In the genomic region with DNA sequence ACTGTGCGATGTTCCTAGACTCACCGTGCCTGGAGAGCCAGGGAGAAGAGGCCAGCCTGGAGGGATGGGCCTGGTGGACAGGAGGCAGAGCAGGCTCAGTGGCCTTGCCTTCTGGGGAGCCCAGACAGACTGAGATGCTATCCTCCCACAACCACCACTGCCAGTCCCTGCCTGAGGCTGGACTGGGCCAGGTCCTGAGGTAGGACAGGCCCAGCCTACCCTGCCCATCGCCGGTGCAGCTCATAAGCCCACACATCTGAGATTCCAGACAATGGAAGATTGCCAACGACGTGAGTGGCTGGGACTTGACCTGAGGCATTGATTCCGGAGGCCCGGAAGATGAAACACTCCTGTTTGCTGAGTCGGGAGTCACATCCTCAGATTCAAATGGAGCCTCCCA, we compare ENCODE assay signal across 21 cellular contexts. TPM values are rescaled to one million over a fixed set of nuclear protein-coding genes. Genes with fewer than 3 reads are reported as not detected.
DNase-seq lines count a peak whose midpoint lies in the region; ATAC-seq and TF ChIP-seq lines count a peak whose summit lies in the region.
"Had no signal": no experiment of that assay in that cellular context is flagged by ENCODE, and none has a peak within 500 bp of the region (broad histone marks: within the 10 kb centered on the region; RNA-seq: fewer than 3 reads in every experiment).

No MANE protein-coding gene starts in this region.

- no peaks in the 10 kb centered on the region for H3K9me1 ChIP-seq in IMR-90 (ENCODE audit: insufficient read depth, low read length)

- H3K9me3 ChIP-seq in IMR-90 (ENCODE audit: control insufficient read depth, insufficient read depth, low read length) = no peaks in the 10 kb centered on the region
- no peaks in the 10 kb centered on the region for H3K9me3 ChIP-seq in neuronal stem cell (replicated peaks in 1 of 2; ENCODE audit: control insufficient read depth in 2 of 2, insufficient read depth in 1 of 2, low read depth in 1 of 2, low read length in 2 of 2)
- no peaks in the 10 kb centered on the region for H3K9me3 ChIP-seq in colonic mucosa
- H3K9me3 ChIP-seq: BE2C had no signal

- intact Hi-C loops in natural killer cell (cut with micrococcal nuclease) (no loop called here), IMR-90 (cut with micrococcal nuclease) (loop anchor here (10.0 kb wide), 1 partner anchor 536 kb away; no protein-coding TSS in a partner anchor), colonic mucosa (cut with DNase I) (no loop called here)

- no peak overlapping the region for H2AFZ ChIP-seq in IMR-90 (replicated peaks; ENCODE audit: low read length, poor library complexity)
- no peak overlapping the region for H2AFZ ChIP-seq in neuronal stem cell (ENCODE audit: low read length)
- H2AFZ ChIP-seq: GM23338 had no signal

- H4K5ac ChIP-seq in IMR-90 (ENCODE audit: low read depth, low read length) = no peak overlapping the region

- CTCF ChIA-PET in IMR-90 (lab: Yijun Ruan, JAX) = no interaction called here

- no peak overlapping the region for H2BK5ac ChIP-seq in IMR-90 (ENCODE audit: low read depth, low read length, poor library complexity, severe bottlenecking)
- no peak overlapping the region for H2BK5ac ChIP-seq in neuronal stem cell (ENCODE audit: low read length)

- H3K36me3 Mint-ChIP-seq in natural killer cell treated with Interleukin-12 subunit alpha and Interleukin-12 subunit beta and Interleukin-15 and Interleukin-18, amount 100 ng/mL, for 72 hours = no peaks in the 10 kb centered on the region
- H3K36me3 Mint-ChIP-seq in natural killer cell = no peaks in the 10 kb centered on the region
- H3K36me3 Mint-ChIP-seq: CD4-positive, CD25-positive, alpha-beta regulatory T cell; CD8-positive, alpha-beta memory T cell had no signal

- H3K4ac ChIP-seq in IMR-90 (ENCODE audit: low read depth, low read length) (no peak overlapping the region), neuronal stem cell (ENCODE audit: low read length) (no peak overlapping the region)

- no peak overlapping the region for H2BK15ac ChIP-seq in IMR-90 (ENCODE audit: low read depth, low read length)
- H2BK15ac ChIP-seq in neuronal stem cell (ENCODE audit: low read length) = no peak overlapping the region

- no peaks in the 10 kb centered on the region for H4K20me1 ChIP-seq in IMR-90 (ENCODE audit: insufficient read depth, low read length)

- no peak for TF ChIP-seq POLR2A in IMR-90 (IDR thresholded peaks at IDR 0.05; ENCODE audit: low read depth, low read length)

- H3K27me3 Mint-ChIP-seq in natural killer cell treated with Interleukin-12 subunit alpha and Interleukin-12 subunit beta and Interleukin-15 and Interleukin-18, amount 100 ng/mL, for 72 hours = peaks cover 6 to 7% of the 10 kb centered on the region in 2 donors
- H3K27me3 Mint-ChIP-seq in natural killer cell (ENCODE audit: low read depth in 2 of 2) = peaks cover 8% of the 10 kb centered on the region in 2 donors

- H2AK5ac ChIP-seq in IMR-90 (ENCODE audit: low read depth, low read length) (no peak overlapping the region), neuronal stem cell (ENCODE audit: low read depth, low read length) (no peak overlapping the region)

- H3K9ac ChIP-seq in IMR-90 (ENCODE audit: low read depth, low read length) (no peak overlapping the region), neuronal stem cell (ENCODE audit: low read depth, low read length, poor library complexity) (peak overlapping the region; percentile 61), colonic mucosa (ENCODE audit: low read depth in 2 of 2, low read length in 2 of 2) (no peak overlapping the region)

- H3K4me1 ChIP-seq in IMR-90 (ENCODE audit: control insufficient read depth, insufficient read depth, low read length) (no peaks in the 10 kb centered on the region), neuronal stem cell (ENCODE audit: control insufficient read depth in 2 of 2, insufficient read depth in 1 of 2, low read depth in 1 of 2, low read length in 2 of 2) (peaks cover 0 to 1% of the 10 kb centered on the region in 2 donors), colonic mucosa (no peaks in the 10 kb centered on the region)
- H3K4me1 ChIP-seq: BE2C had no signal

- no TSS peak for BruUV-seq in IMR-90 (replicated peaks; lab: Mats Ljungman, UMichigan)

- H3K4me3 ChIP-seq in IMR-90 (ENCODE audit: insufficient read depth, low read depth, low read length) (no peak overlapping the region), neuronal stem cell (ENCODE audit: low read length in 2 of 2) (no peak overlapping the region), colonic mucosa (no peak overlapping the region)
- H3K4me3 ChIP-seq: GM23338 had no signal

- H2BK120ac ChIP-seq in IMR-90 (ENCODE audit: low read depth, low read length) (no peak overlapping the region), neuronal stem cell (ENCODE audit: low read depth, low read length) (no peak overlapping the region)

- H3K4me1 Mint-ChIP-seq in natural killer cell treated with Interleukin-12 subunit alpha and Interleukin-12 subunit beta and Interleukin-15 and Interleukin-18, amount 100 ng/mL, for 72 hours (ENCODE audit: low read depth in 2 of 2) = no peaks in the 10 kb centered on the region
- H3K4me1 Mint-ChIP-seq in natural killer cell = peaks cover 0 to 4% of the 10 kb centered on the region in 2 donors
- H3K4me1 Mint-ChIP-seq: CD4-positive, CD25-positive, alpha-beta regulatory T cell had no signal

- H3K14ac ChIP-seq in IMR-90 (replicated peaks; ENCODE audit: low read depth, low read length) (no peak overlapping the region), neuronal stem cell (ENCODE audit: low read length) (peak overlapping the region; percentile 25)

- H2BK12ac ChIP-seq in neuronal stem cell (ENCODE audit: low read length) = no peak overlapping the region

- H3K79me1 ChIP-seq in IMR-90 (ENCODE audit: low read depth in 1 of 2, low read length in 2 of 2) (no peaks in the 10 kb centered on the region), neuronal stem cell (ENCODE audit: low read depth, low read length) (no peaks in the 10 kb centered on the region)

- in situ Hi-C loops in IMR-90 (cut with MboI; ENCODE audit: low sequenced_read_pairs) = no loop called here

- no peak for TF ChIP-seq RAD21 in IMR-90 (IDR thresholded peaks at IDR 0.05; ENCODE audit: low read length)

- H4K8ac ChIP-seq in IMR-90 (ENCODE audit: low read depth in 2 of 2, low read length in 2 of 2) = no peak overlapping the region
- no peak overlapping the region for H4K8ac ChIP-seq in neuronal stem cell (ENCODE audit: low read depth, low read length)

- ATAC-seq in natural killer cell treated with Interleukin-12 subunit alpha and Interleukin-12 subunit beta and Interleukin-15 and Interleukin-18, amount 100 ng/mL, for 72 hours = no peak
- ATAC-seq in natural killer cell (no peak), IMR-90 (ENCODE audit: low read depth) (no peak), HG03442 (IDR thresholded peaks at IDR 0.05; ENCODE audit: unreplicated experiment) (no peak)
- ATAC-seq: GM23338, HCT116 had no signal

- H3K18ac ChIP-seq in IMR-90 (ENCODE audit: low read depth, low read length) = no peak overlapping the region
- no peak overlapping the region for H3K18ac ChIP-seq in neuronal stem cell (ENCODE audit: low read length)

- no peak overlapping the region for H3K56ac ChIP-seq in IMR-90 (ENCODE audit: extremely low read depth, insufficient read depth, low read length)

- H2BK20ac ChIP-seq in IMR-90 (ENCODE audit: low read depth, low read length) = no peak overlapping the region

- POLR2A ChIA-PET in IMR-90 (lab: Charles Lee; ENCODE audit: unreplicated experiment) = no interaction called here

- no peaks in the 10 kb centered on the region for H3K9me3 Mint-ChIP-seq in natural killer cell treated with Interleukin-12 subunit alpha and Interleukin-12 subunit beta and Interleukin-15 and Interleukin-18, amount 100 ng/mL, for 72 hours
- H3K9me3 Mint-ChIP-seq in natural killer cell = no peaks in the 10 kb centered on the region
- H3K9me3 Mint-ChIP-seq: CD8-positive, alpha-beta memory T cell; GM23338; HFFc6 had no signal

- 88% methylated on average over 4 of the region's 9 CpGs; no CpG with 5 or more reads in 1 of the 2 experiments for WGBS in IMR-90 (ENCODE audit: extremely low coverage in 2 of 2, insufficient read length in 1 of 2), 2 experiments
- no CpG with 5 or more reads among the region's 9 CpGs for WGBS in neuronal stem cell (ENCODE audit: extremely low coverage in 2 of 2, insufficient read length in 2 of 2, insufficient replicate concordance in 1 of 2), 2 donors

- H4K91ac ChIP-seq in IMR-90 (ENCODE audit: insufficient read depth, low read depth, low read length) (no peak overlapping the region), neuronal stem cell (ENCODE audit: low read depth, low read length, poor library complexity) (no peak overlapping the region)

- no peak overlapping the region for H3K4me2 ChIP-seq in IMR-90 (ENCODE audit: low read depth, low read length)
- no peak overlapping the region for H3K4me2 ChIP-seq in neuronal stem cell (ENCODE audit: insufficient read depth, low read length, poor library complexity, severe bottlenecking)
- H3K4me2 ChIP-seq: GM23338 had no signal

- no peak overlapping the region for H3K27ac ChIP-seq in IMR-90 (ENCODE audit: insufficient read depth, low read length)
- no peak overlapping the region for H3K27ac ChIP-seq in neuronal stem cell (replicated peaks; ENCODE audit: low read length)
- no peak overlapping the region for H3K27ac ChIP-seq in colonic mucosa

- no peaks in the 10 kb centered on the region for H3K36me3 ChIP-seq in IMR-90 (ENCODE audit: control insufficient read depth, insufficient read depth, low read length)
- H3K36me3 ChIP-seq in neuronal stem cell (replicated peaks in 1 of 2; ENCODE audit: control insufficient read depth in 2 of 2, insufficient read depth in 2 of 2, low read length in 2 of 2) = no peaks in the 10 kb centered on the region
- H3K36me3 ChIP-seq in colonic mucosa = no peaks in the 10 kb centered on the region
- H3K36me3 ChIP-seq: BE2C had no signal

- H3K27me3 ChIP-seq in IMR-90 (ENCODE audit: control insufficient read depth, insufficient read depth, low read length) (peaks cover 5% of the 10 kb centered on the region; the same call in 1 of the 2 replicates), neuronal stem cell (ENCODE audit: control insufficient read depth in 3 of 3, insufficient read depth in 3 of 3, low read depth in 1 of 3, low read length in 3 of 3) (no peaks in the 10 kb centered on the region), colonic mucosa (no peaks in the 10 kb centered on the region)
- H3K27me3 ChIP-seq: BE2C had no signal

- H3K27ac Mint-ChIP-seq in natural killer cell treated with Interleukin-12 subunit alpha and Interleukin-12 subunit beta and Interleukin-15 and Interleukin-18, amount 100 ng/mL, for 72 hours = no peak overlapping the region
- H3K27ac Mint-ChIP-seq in natural killer cell = no peak overlapping the region
- H3K27ac Mint-ChIP-seq: CD4-positive, CD25-positive, alpha-beta regulatory T cell; GM23338; HFFc6 had no signal

- dilution Hi-C loops in IMR-90 (cut with HindIII; ENCODE audit: low sequenced_read_pairs, unreplicated experiment) = no loop called here

- H3K23ac ChIP-seq in IMR-90 (ENCODE audit: low read depth, low read length) (no peak overlapping the region), neuronal stem cell (ENCODE audit: low read depth, low read length, poor library complexity) (peak overlapping the region; percentile 34)

- peak; percentile 32 for DNase-seq in natural killer cell treated with Interleukin-12 subunit alpha and Interleukin-12 subunit beta and Interleukin-15 and Interleukin-18, amount 100 ng/mL, for 72 hours (ENCODE audit: low spot score)
- no peak for DNase-seq in natural killer cell
- no peak for DNase-seq in IMR-90
- no peak for DNase-seq in neuronal stem cell (ENCODE audit: low spot score)
- no peak for DNase-seq in NCI-H187 (lab: John Stamatoyannopoulos, UW)
- no peak for DNase-seq in colonic mucosa
- DNase-seq: BE2C; C1 segment of cervical spinal cord; CD4-positive, CD25-positive, alpha-beta regulatory T cell; CD8-positive, alpha-beta memory T cell; COR-L47; DMS 273 treated with DMSO at 0.1 percent for 48 hours; DMS53; DND-41; EL; HFFc6 had no signal

- no peak for TF ChIP-seq CTCF in natural killer cell (IDR thresholded peaks at IDR 0.05)
- TF ChIP-seq CTCF in IMR-90 (conservative IDR thresholded peaks at IDR 0.05; ENCODE audit: low read depth, low read length) = no peak
- no peak for TF ChIP-seq CTCF in colonic mucosa (IDR thresholded peaks at IDR 0.05)

- H2AK9ac ChIP-seq in IMR-90 (replicated peaks; ENCODE audit: low read depth, low read length, poor library complexity) = peak overlapping the region; percentile 24

- no peak overlapping the region for H3K4me3 Mint-ChIP-seq in natural killer cell treated with Interleukin-12 subunit alpha and Interleukin-12 subunit beta and Interleukin-15 and Interleukin-18, amount 100 ng/mL, for 72 hours
- H3K4me3 Mint-ChIP-seq in natural killer cell = no peak overlapping the region
- H3K4me3 Mint-ChIP-seq: CD4-positive, CD25-positive, alpha-beta regulatory T cell; CD8-positive, alpha-beta memory T cell; GM23338; HFFc6 had no signal

RNA-seq across cellular contexts. Expression of a gene that starts 5.8 kb away (rescaled TPM):
- not detected for total RNA-seq in natural killer cell treated with Interleukin-12 subunit alpha and Interleukin-12 subunit beta and Interleukin-15 and Interleukin-18, amount 100 ng/mL, for 72 hours
- total RNA-seq in natural killer cell (not detected), IMR-90 (2012; rRNA removed) (not detected in 2 replicates), colonic mucosa (not detected)
- not detected in 2 replicates for polyA plus RNA-seq in IMR-90 (2012; rRNA removed)
- not detected in 2 replicates for polyA plus RNA-seq in IMR-90 (2012; cell fraction: cytosol; rRNA removed)
- polyA plus RNA-seq in IMR-90 (2012; cell fraction: nucleus; rRNA removed; ENCODE audit: low replicate concordance) = not detected in 2 replicates
- polyA plus RNA-seq in neuronal stem cell (2013, experiment 1 of 2) = not detected
- polyA plus RNA-seq in neuronal stem cell (2013, experiment 2 of 2) = not detected
- total RNA-seq: A172; CD4-positive, CD25-positive, alpha-beta regulatory T cell; CD8-positive, alpha-beta memory T cell; G401; GM23338; HFFc6 had no signal
- polyA plus RNA-seq: CD8-positive, alpha-beta memory T cell; GM23338 had no signal

RNA-seq across cellular contexts. Expression of a gene that starts 21.9 kb away (rescaled TPM):
- total RNA-seq in natural killer cell treated with Interleukin-12 subunit alpha and Interleukin-12 subunit beta and Interleukin-15 and Interleukin-18, amount 100 ng/mL, for 72 hours = not detected
- not detected for total RNA-seq in natural killer cell
- total RNA-seq in IMR-90 (2012; rRNA removed) = not detected in 2 replicates
- polyA plus RNA-seq in IMR-90 (2012; rRNA removed) = 0.05 TPM in 1 of 2 replicates, not detected in the other
- 0.04 TPM in 1 of 2 replicates, not detected in the other for polyA plus RNA-seq in IMR-90 (2012; cell fraction: cytosol; rRNA removed)
- polyA plus RNA-seq in IMR-90 (2012; cell fraction: nucleus; rRNA removed; ENCODE audit: low replicate concordance) = 0.11 and 0.16 TPM in 2 replicates
- not detected for polyA plus RNA-seq in neuronal stem cell (2013, experiment 1 of 2)
- not detected for polyA plus RNA-seq in neuronal stem cell (2013, experiment 2 of 2)
- not detected for total RNA-seq in colonic mucosa
- total RNA-seq: A172; CD4-positive, CD25-positive, alpha-beta regulatory T cell; CD8-positive, alpha-beta memory T cell; G401; GM23338 had no signal
- polyA plus RNA-seq: CD4-positive, CD25-positive, alpha-beta regulatory T cell; CD8-positive, alpha-beta memory T cell; GM23338 had no signal
